In genomic region chr6:124193132-124193531, GRCh38 we compare ENCODE assay signal across 13 cellular contexts.
DNase-seq lines count a peak whose midpoint lies in the region; ATAC-seq and TF ChIP-seq lines count a peak whose summit lies in the region.
"Had no signal": no experiment of that assay in that cellular context is flagged by ENCODE, and none has a peak within 500 bp of the region (broad histone marks: within the 10 kb centered on the region; RNA-seq: fewer than 3 reads in every experiment).

No MANE protein-coding gene starts in this region.

- H3K18ac ChIP-seq in mesenchymal stem cell (ENCODE audit: low read depth in 1 of 2, low read length in 2 of 2) = no peak overlapping the region

- DNase-seq in right cardiac atrium (peak in 2 of 3 donors; percentile 23 to 27), cardiac septum (ENCODE audit: low spot score) (no peak), islet precursor cell (peak; percentile 48), mesenchymal stem cell (no peak), upper lobe of right lung (peak; percentile 46), kidney glomerular epithelial cell (lab: John Stamatoyannopoulos, UW) (no peak), DMS114 treated with DMSO at 0.1 percent for 48 hours (lab: John Stamatoyannopoulos, UW; ENCODE audit: unreplicated experiment) (no peak)
- DNase-seq: 8988T, DMS79 treated with DMSO at 0.1 percent for 48 hours, GF-D8 had no signal

- no peak overlapping the region for H3K4ac ChIP-seq in mesenchymal stem cell (ENCODE audit: low read depth in 1 of 2, low read length in 2 of 2)

- H2AFZ ChIP-seq in mesenchymal stem cell (ENCODE audit: low read depth, low read length) = no peak overlapping the region

- H2BK5ac ChIP-seq in mesenchymal stem cell (ENCODE audit: low read depth, low read length, poor library complexity, severe bottlenecking) = no peak overlapping the region

- no peaks in the 10 kb centered on the region for H3K79me1 ChIP-seq in mesenchymal stem cell (replicated peaks; ENCODE audit: low read length, poor library complexity, severe bottlenecking)

- H3K4me3 ChIP-seq in right cardiac atrium (ENCODE audit: low read length) (no peak overlapping the region), mesenchymal stem cell (ENCODE audit: insufficient read depth in 1 of 2, low read depth in 1 of 2, low read length in 2 of 2) (no peak overlapping the region), upper lobe of right lung (no peak overlapping the region)
- H3K4me3 ChIP-seq: BLaER1, HAP-1 had no signal

- intact Hi-C loops in right cardiac atrium (cut with DNase I) (no loop called here), cardiac septum (cut with DNase I) (no loop called here), upper lobe of right lung (cut with DNase I) (no loop called here)

- WGBS in right cardiac atrium = 91% methylated on average over 8 of the region's 8 CpGs
- WGBS in mesenchymal stem cell = 96% methylated on average over 8 of the region's 8 CpGs

- H3K27ac ChIP-seq in right cardiac atrium (ENCODE audit: low read length) = no peak overlapping the region
- H3K27ac ChIP-seq in mesenchymal stem cell (ENCODE audit: low read length, poor library complexity, severe bottlenecking) = no peak overlapping the region
- no peak overlapping the region for H3K27ac ChIP-seq in upper lobe of right lung
- H3K27ac ChIP-seq: BLaER1 had no signal

- H3K36me3 ChIP-seq in mesenchymal stem cell (ENCODE audit: control insufficient read depth in 1 of 2, insufficient read depth in 2 of 2, low read depth in 1 of 2, low read length in 2 of 2) = no peaks in the 10 kb centered on the region
- H3K36me3 ChIP-seq in upper lobe of right lung = no peaks in the 10 kb centered on the region
- H3K36me3 ChIP-seq: BLaER1, HAP-1 had no signal

- no peak for TF ChIP-seq CTCF in upper lobe of right lung (IDR thresholded peaks at IDR 0.05)

- no peak overlapping the region for H3K9ac ChIP-seq in mesenchymal stem cell (ENCODE audit: low read length)
- H3K9ac ChIP-seq: BLaER1 had no signal

- no peaks in the 10 kb centered on the region for H3K4me1 ChIP-seq in right cardiac atrium (ENCODE audit: control insufficient read depth, insufficient read depth, low read length)
- no peaks in the 10 kb centered on the region for H3K4me1 ChIP-seq in mesenchymal stem cell (ENCODE audit: control insufficient read depth, insufficient read depth, low read depth, low read length)
- no peaks in the 10 kb centered on the region for H3K4me1 ChIP-seq in upper lobe of right lung
- H3K4me1 ChIP-seq: BLaER1 had no signal

- H4K8ac ChIP-seq in mesenchymal stem cell (ENCODE audit: low read length) = peak overlapping the region; percentile 30

- H3K4me2 ChIP-seq in mesenchymal stem cell (ENCODE audit: low read length, poor library complexity, severe bottlenecking) = no peak overlapping the region
- H3K4me2 ChIP-seq: BLaER1 had no signal

- H3K23ac ChIP-seq in mesenchymal stem cell (ENCODE audit: low read length in 2 of 2) = no peak overlapping the region

- no peak overlapping the region for H3K14ac ChIP-seq in mesenchymal stem cell (ENCODE audit: low read length in 2 of 2)

- no peak for ATAC-seq in right cardiac atrium
- ATAC-seq in upper lobe of right lung = peak; percentile 24
- no peak for ATAC-seq in GM19328 (IDR thresholded peaks at IDR 0.05; ENCODE audit: unreplicated experiment)

- H4K91ac ChIP-seq in mesenchymal stem cell (ENCODE audit: low read length) = no peak overlapping the region

- H2BK12ac ChIP-seq in mesenchymal stem cell (ENCODE audit: low read length in 2 of 2) = no peak overlapping the region

- H3K9me3 ChIP-seq in right cardiac atrium (ENCODE audit: control insufficient read depth, low read length) = no peaks in the 10 kb centered on the region
- H3K9me3 ChIP-seq in mesenchymal stem cell (ENCODE audit: control insufficient read depth, low read length) = peaks cover 3% of the 10 kb centered on the region
- no peaks in the 10 kb centered on the region for H3K9me3 ChIP-seq in upper lobe of right lung
- H3K9me3 ChIP-seq: BLaER1, HAP-1 had no signal

- H2BK15ac ChIP-seq in mesenchymal stem cell (ENCODE audit: low read depth, poor library complexity, severe bottlenecking) = no peak overlapping the region

- H3K27me3 ChIP-seq in right cardiac atrium (ENCODE audit: control insufficient read depth, insufficient read depth) (no peaks in the 10 kb centered on the region), mesenchymal stem cell (ENCODE audit: control insufficient read depth in 1 of 2, insufficient read depth in 1 of 2, low read length in 2 of 2) (no peaks in the 10 kb centered on the region), upper lobe of right lung (no peaks in the 10 kb centered on the region)
- H3K27me3 ChIP-seq: BLaER1 had no signal

- H2BK120ac ChIP-seq in mesenchymal stem cell (ENCODE audit: low read depth, low read length) = no peak overlapping the region

- H2AK5ac ChIP-seq in mesenchymal stem cell (ENCODE audit: low read length, severe bottlenecking) = no peak overlapping the region

Comparison
In these comparisons a context has a peak if more than half of its experiments do, and no peak if none do; other contexts are left out.
1. DNase-seq: peak in right cardiac atrium (2 of 3), islet precursor cell (single experiment) and upper lobe of right lung (single experiment); none in cardiac septum (single experiment), mesenchymal stem cell (single experiment), kidney glomerular epithelial cell (single experiment) and DMS114 treated with DMSO at 0.1 percent for 48 hours (single experiment).